Comparison of ENCODE assay signal across 16 cellular contexts in genomic region chr9:134476256-134476941, GRCh38.
DNase-seq lines count a peak whose midpoint lies in the region; TF ChIP-seq lines count a peak whose summit lies in the region.
"Had no signal": no experiment of that assay in that cellular context is flagged by ENCODE, and none has a peak within 500 bp of the region (broad histone marks: within the 10 kb centered on the region; RNA-seq: fewer than 3 reads in every experiment).

No MANE protein-coding gene starts in this region.

- peak overlapping the region; percentile 99 for H2AFZ ChIP-seq in ACC112 (ENCODE audit: low read length, unreplicated experiment)

- DNase-seq in CD1c-positive myeloid dendritic cell (ENCODE audit: extremely low spot score), result peak; percentile 56
- no peak for DNase-seq in ascending aorta (ENCODE audit: low spot score in 2 of 2)
- DNase-seq in DMS 273 treated with DMSO at 0.1 percent for 48 hours (lab: John Stamatoyannopoulos, UW), result no peak
- DNase-seq in pons (ENCODE audit: low spot score), result no peak
- DNase-seq in KG1 (lab: John Stamatoyannopoulos, UW), result no peak
- no peak for DNase-seq in GOT3 (lab: John Stamatoyannopoulos, UW)
- DNase-seq: activated CD4-positive, CD25-positive, alpha-beta regulatory T cell; AML-193; DMS153; H7; islet precursor cell; Karpas-422; mesendoderm had no signal

- no peak for TF ChIP-seq CTCF in ascending aorta (IDR thresholded peaks at IDR 0.05)
- no peak for TF ChIP-seq CTCF in neutrophil (IDR thresholded peaks at IDR 0.05)

- no peaks in the 10 kb centered on the region for H3K79me2 ChIP-seq in ACC112 (ENCODE audit: control insufficient read depth, insufficient read depth, low read length, unreplicated experiment)

- intact Hi-C loops in ascending aorta (cut with DNase I), result loop anchor here (5.0 kb wide), 1 partner anchor 76 kb away; no protein-coding TSS in a partner anchor

- H3K9me3 ChIP-seq in ascending aorta, result no peaks in the 10 kb centered on the region
- no peaks in the 10 kb centered on the region for H3K9me3 ChIP-seq in neutrophil
- H3K9me3 ChIP-seq: SJSA1 had no signal

- no peaks in the 10 kb centered on the region for H3K27me3 ChIP-seq in ACC112 (ENCODE audit: insufficient read depth, low read length)
- H3K27me3 ChIP-seq in ascending aorta, result no peaks in the 10 kb centered on the region
- peaks cover 17% of the 10 kb centered on the region for H3K27me3 ChIP-seq in neutrophil
- H3K27me3 ChIP-seq: SJSA1 had no signal

- H3K27ac ChIP-seq in ACC112 (ENCODE audit: low read depth, low read length) (peak overlapping the region; percentile 45; the same call in 1 of the 2 replicates), ascending aorta (peak overlapping the region; percentile 72 to 78), neutrophil (peak overlapping the region; percentile 78)
- H3K27ac ChIP-seq: SJSA1 had no signal

- H3K4me3 ChIP-seq in ACC112 (ENCODE audit: low read depth, low read length) (no peak overlapping the region), ascending aorta (no peak overlapping the region), neutrophil (ENCODE audit: low read depth in 1 of 2, low read length in 1 of 2) (no peak overlapping the region)
- H3K4me3 ChIP-seq: SJSA1 had no signal

- H3K36me3 ChIP-seq in ACC112 (ENCODE audit: insufficient read depth, low read length) (no peaks in the 10 kb centered on the region), ascending aorta (no peaks in the 10 kb centered on the region), neutrophil (no peaks in the 10 kb centered on the region)
- H3K36me3 ChIP-seq: SJSA1 had no signal

- H3K4me1 ChIP-seq in ACC112 (ENCODE audit: control insufficient read depth, insufficient read depth, low read length, unreplicated experiment) (peaks cover 26% of the 10 kb centered on the region), ascending aorta (peaks cover 43 to 45% of the 10 kb centered on the region in 2 donors), neutrophil (ENCODE audit: control insufficient read depth in 1 of 2, insufficient read depth in 1 of 2, low read depth in 1 of 2, low read length in 1 of 2) (no peaks in the 10 kb centered on the region)
